ENCODE assay signal across 8 cellular contexts in the genomic region with DNA sequence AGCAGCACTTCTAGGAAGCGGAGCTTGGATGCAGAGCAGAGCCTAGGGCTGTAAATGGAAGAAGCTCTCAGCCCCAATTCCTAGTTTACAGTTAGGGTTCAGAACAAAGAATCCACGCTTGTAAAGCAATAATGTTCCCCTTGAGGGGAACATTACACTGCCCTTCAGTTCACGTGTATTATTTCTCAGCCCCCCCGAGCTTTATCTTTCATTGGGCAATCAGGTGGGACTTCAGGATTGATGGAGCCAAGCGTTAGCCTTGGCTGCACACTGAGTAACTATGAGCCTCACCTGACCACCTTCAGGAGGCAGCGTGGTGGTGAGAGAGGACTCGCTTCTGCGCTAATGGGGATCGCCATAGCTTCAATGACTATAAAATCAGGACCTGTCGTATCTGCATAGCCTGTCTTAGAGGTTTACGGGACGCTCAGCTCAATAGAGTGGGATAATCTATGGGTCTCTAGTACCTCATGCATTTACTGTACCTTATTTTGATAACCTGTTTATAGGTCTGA.
DNase-seq lines count a peak whose midpoint lies in the region; ATAC-seq and TF ChIP-seq lines count a peak whose summit lies in the region.

No MANE protein-coding gene starts in this region.

- ATAC-seq in naive thymus-derived CD8-positive, alpha-beta T cell = no peak
- no peak for ATAC-seq in GM21390 (IDR thresholded peaks at IDR 0.05; ENCODE audit: unreplicated experiment)

- no peaks in the 10 kb centered on the region for H3K9me2 ChIP-seq in MM.1S (replicated peaks; ENCODE audit: insufficient read depth, low read length)

- H3K9ac ChIP-seq in MM.1S (ENCODE audit: low read length) = no peak overlapping the region

- H3K4me3 ChIP-seq in AG04449 (ENCODE audit: low read depth, low read length) (peak overlapping the region; percentile 62), MM.1S (ENCODE audit: low read length) (peak overlapping the region; percentile 44)

- no peaks in the 10 kb centered on the region for H3K36me3 ChIP-seq in MM.1S (replicated peaks; ENCODE audit: insufficient read depth, low read length)

- H3K27ac Mint-ChIP-seq in endothelial cell (ENCODE audit: unreplicated experiment) = peak overlapping the region; percentile 70
- no peak overlapping the region for H3K27ac Mint-ChIP-seq in naive thymus-derived CD8-positive, alpha-beta T cell

- DNase-seq in AG04449 (ENCODE audit: low read depth, low spot score) (no peak), MM.1S (no peak), endothelial cell (ENCODE audit: low spot score) (no peak), SKM-1 treated with dmso at 0.1 percent for 144 hours (lab: John Stamatoyannopoulos, UW; ENCODE audit: unreplicated experiment) (no peak), cerebellum (ENCODE audit: low spot score) (no peak)
- no peak for DNase-seq in naive thymus-derived CD8-positive, alpha-beta T cell
- no peak for DNase-seq in stimulated activated CD4-positive, alpha-beta T cell treated with anti-CD3 and anti-CD28 coated beads, Interleukin-15, amount 100 ng/mL, for 24 hours

- H3K27ac ChIP-seq in MM.1S (ENCODE audit: low read length) = no peak overlapping the region

- H3K4me1 ChIP-seq in MM.1S (ENCODE audit: low read length) = 0 out of 2 replicates have a peak, but pooled peaks cover 3% of the 10 kb centered on the region

- no peaks in the 10 kb centered on the region for H3K27me3 ChIP-seq in MM.1S (replicated peaks; ENCODE audit: insufficient read depth, low read length)

- no peaks in the 10 kb centered on the region for H4K20me1 ChIP-seq in MM.1S (ENCODE audit: insufficient read depth, low read length)

- no peaks in the 10 kb centered on the region for H3F3A ChIP-seq in MM.1S (ENCODE audit: insufficient read depth, low read length)

- CTCF ChIA-PET in AG04449 (lab: Yijun Ruan, JAX) = interaction anchor here (0.6 to 3.1 kb wide), 30 partner anchors 11 to 692 kb away, joined by 3 to 32 read pairs (median 4); a partner anchor contains a TSS

- H3K4me3 Mint-ChIP-seq in endothelial cell (ENCODE audit: unreplicated experiment) = peak overlapping the region; percentile 96
- peak overlapping the region in 9 of 10 donors; percentile 40 to 84 (median 76) for H3K4me3 Mint-ChIP-seq in naive thymus-derived CD8-positive, alpha-beta T cell

- H2AFZ ChIP-seq in MM.1S (ENCODE audit: low read length) = peak overlapping the region; percentile 51; the same call in 1 of the 2 replicates

- no peaks in the 10 kb centered on the region for H3K79me2 ChIP-seq in MM.1S (ENCODE audit: low read length)

- H3K9me3 Mint-ChIP-seq in endothelial cell (ENCODE audit: unreplicated experiment) = no peaks in the 10 kb centered on the region
- H3K9me3 Mint-ChIP-seq in naive thymus-derived CD8-positive, alpha-beta T cell = peaks cover 0 to 19% (median 4%) of the 10 kb centered on the region in 9 donors

- H3K4me1 Mint-ChIP-seq in endothelial cell (ENCODE audit: unreplicated experiment) = peaks cover 5% of the 10 kb centered on the region
- peaks cover 5 to 8% (median 6%) of the 10 kb centered on the region in 4 donors for H3K4me1 Mint-ChIP-seq in naive thymus-derived CD8-positive, alpha-beta T cell

- H3K9me3 ChIP-seq in MM.1S (replicated peaks; ENCODE audit: insufficient read depth, low read length) = no peaks in the 10 kb centered on the region

- no peaks in the 10 kb centered on the region for H3K36me3 Mint-ChIP-seq in endothelial cell (ENCODE audit: low read depth, unreplicated experiment)
- peaks cover 0 to 12% (median 3%) of the 10 kb centered on the region in 3 donors for H3K36me3 Mint-ChIP-seq in naive thymus-derived CD8-positive, alpha-beta T cell

- TF ChIP-seq CTCF in AG04449 (IDR thresholded peaks at IDR 0.05; ENCODE audit: insufficient read depth, low read length, missing control alignments) (no peak), MM.1S (IDR thresholded peaks at IDR 0.05; ENCODE audit: low read length) (no peak), endothelial cell (IDR thresholded peaks at IDR 0.05; ENCODE audit: unreplicated experiment) (peak; percentile 4)

- POLR2A ChIA-PET in AG04449 (lab: Yijun Ruan, JAX) = no interaction called here
- POLR2A ChIA-PET in naive thymus-derived CD8-positive, alpha-beta T cell (lab: Charles Lee) = no interaction called here

- peaks cover 2% of the 10 kb centered on the region for H3K27me3 Mint-ChIP-seq in endothelial cell (ENCODE audit: unreplicated experiment)
- H3K27me3 Mint-ChIP-seq in naive thymus-derived CD8-positive, alpha-beta T cell = peaks cover 20 to 54% (median 36%) of the 10 kb centered on the region in 5 donors

- H3K4me2 ChIP-seq in MM.1S (ENCODE audit: low read depth, low read length) = peak overlapping the region; percentile 59; the same call in 1 of the 2 replicates
